1 cellular context compared by ENCODE assay signal in genomic region chr2:85244798-85245197, GRCh38.
TF ChIP-seq lines count a peak whose summit lies in the region.

No MANE protein-coding gene starts in this region.

TF ChIP-seq in WTC11, 78 proteins besides CTCF, POLR2A, EP300 and RAD21 (continued from another document):
- no peak for TF ChIP-seq KAT7 (CRISPR knock-in tag; IDR thresholded peaks at IDR 0.05; ENCODE audit: borderline replicate concordance)
